15 cellular contexts compared by ENCODE assay signal in the genomic region with DNA sequence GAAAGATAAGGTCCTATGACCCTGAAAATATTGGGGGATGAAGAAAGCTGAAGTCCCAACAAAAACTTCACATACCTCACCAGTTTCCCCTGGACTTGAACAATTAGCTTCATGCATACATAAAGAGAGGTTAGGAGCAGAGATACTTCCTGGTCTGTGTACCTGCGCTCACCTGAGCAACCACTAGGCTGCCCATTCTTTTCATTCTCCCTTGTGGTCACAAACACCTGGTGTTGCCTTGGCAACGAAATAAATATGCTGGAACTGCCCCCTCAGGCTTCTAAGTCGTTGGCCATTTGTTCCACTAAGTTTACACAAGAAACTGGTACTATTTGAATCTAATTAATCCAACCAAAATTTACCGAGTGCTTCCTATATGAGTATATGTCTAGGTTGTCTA. TPM values are rescaled to one million over a fixed set of nuclear protein-coding genes. Genes with fewer than 3 reads are reported as not detected.
DNase-seq lines count a peak whose midpoint lies in the region; ATAC-seq and TF ChIP-seq lines count a peak whose summit lies in the region.
"Had no signal": no experiment of that assay in that cellular context is flagged by ENCODE, and none has a peak within 500 bp of the region (broad histone marks: within the 10 kb centered on the region; RNA-seq: fewer than 3 reads in every experiment).

No MANE protein-coding gene starts in this region.

- TF ChIP-seq CTCF in H9 (conservative IDR thresholded peaks at IDR 0.05) (peak; percentile 69), colonic mucosa (IDR thresholded peaks at IDR 0.05) (no peak)

- H3K79me2 ChIP-seq in H9 (ENCODE audit: insufficient read depth, low read length), result no peaks in the 10 kb centered on the region

- H3K4me3 Mint-ChIP-seq in H9, result no peak overlapping the region
- H3K4me3 Mint-ChIP-seq in activated naive CD8-positive, alpha-beta T cell treated with anti-CD3 and anti-CD28 coated beads, Interleukin-2, amount 50 U/mL, for 24 hours, result no peak overlapping the region
- H3K4me3 Mint-ChIP-seq: activated naive CD8-positive, alpha-beta T cell treated with anti-CD3 and anti-CD28 coated beads for 36 hours; CD4-positive, alpha-beta memory T cell; naive thymus-derived CD8-positive, alpha-beta T cell had no signal

- H3K4me3 ChIP-seq in colonic mucosa (no peak overlapping the region), neuronal stem cell (ENCODE audit: low read length in 2 of 2) (no peak overlapping the region)
- H3K4me3 ChIP-seq: sigmoid colon had no signal

- H2BK15ac ChIP-seq in H9 (ENCODE audit: low read depth, low read length) (no peak overlapping the region), neuronal stem cell (ENCODE audit: low read length) (no peak overlapping the region)

- H2BK120ac ChIP-seq in H9 (ENCODE audit: low read depth, low read length, poor library complexity, severe bottlenecking) (peak overlapping the region; percentile 99), neuronal stem cell (ENCODE audit: low read depth, low read length) (no peak overlapping the region)

- H3K9ac ChIP-seq in H9 (ENCODE audit: extremely low read depth, insufficient read length, low read length) (no peak overlapping the region), colonic mucosa (ENCODE audit: low read depth in 2 of 2, low read length in 2 of 2) (no peak overlapping the region), neuronal stem cell (ENCODE audit: low read depth, low read length, poor library complexity) (no peak overlapping the region)

- H4K8ac ChIP-seq in H9 (replicated peaks; ENCODE audit: insufficient read length, low read depth, low read length) (no peak overlapping the region), neuronal stem cell (ENCODE audit: low read depth, low read length) (no peak overlapping the region)

- H3K14ac ChIP-seq in H9 (ENCODE audit: insufficient read depth, low read length), result peak overlapping the region; percentile 89; the same call in 1 of the 2 replicates
- no peak overlapping the region for H3K14ac ChIP-seq in neuronal stem cell (ENCODE audit: low read length)

- H3K27me3 Mint-ChIP-seq in H9 (ENCODE audit: low read depth), result peaks cover 76% of the 10 kb centered on the region
- H3K27me3 Mint-ChIP-seq in activated naive CD8-positive, alpha-beta T cell treated with anti-CD3 and anti-CD28 coated beads, Interleukin-2, amount 50 U/mL, for 24 hours, result peaks cover 46% of the 10 kb centered on the region

- no peaks in the 10 kb centered on the region for H3K36me3 Mint-ChIP-seq in H9 (ENCODE audit: insufficient read depth in 1 of 3, low read depth in 3 of 3)
- H3K36me3 Mint-ChIP-seq in activated naive CD8-positive, alpha-beta T cell treated with anti-CD3 and anti-CD28 coated beads, Interleukin-2, amount 50 U/mL, for 24 hours (ENCODE audit: low read depth), result no peaks in the 10 kb centered on the region
- H3K36me3 Mint-ChIP-seq: activated naive CD8-positive, alpha-beta T cell treated with anti-CD3 and anti-CD28 coated beads for 36 hours; CD4-positive, alpha-beta memory T cell; naive thymus-derived CD8-positive, alpha-beta T cell had no signal

- H3K9me3 ChIP-seq in H9 (ENCODE audit: control insufficient read depth, low read depth, low read length) (no peaks in the 10 kb centered on the region), colonic mucosa (no peaks in the 10 kb centered on the region), neuronal stem cell (replicated peaks in 1 of 2; ENCODE audit: control insufficient read depth in 2 of 2, insufficient read depth in 1 of 2, low read depth in 1 of 2, low read length in 2 of 2) (no peaks in the 10 kb centered on the region)
- H3K9me3 ChIP-seq: sigmoid colon had no signal

- peaks cover 8 to 10% of the 10 kb centered on the region in 2 experiments for H3K4me1 Mint-ChIP-seq in H9
- H3K4me1 Mint-ChIP-seq in activated naive CD8-positive, alpha-beta T cell treated with anti-CD3 and anti-CD28 coated beads, Interleukin-2, amount 50 U/mL, for 24 hours, result no peaks in the 10 kb centered on the region
- H3K4me1 Mint-ChIP-seq: activated naive CD8-positive, alpha-beta T cell treated with anti-CD3 and anti-CD28 coated beads for 36 hours; CD4-positive, alpha-beta memory T cell; naive thymus-derived CD8-positive, alpha-beta T cell had no signal

- H3K36me3 ChIP-seq in colonic mucosa (no peaks in the 10 kb centered on the region), neuronal stem cell (replicated peaks in 1 of 2; ENCODE audit: control insufficient read depth in 2 of 2, insufficient read depth in 2 of 2, low read length in 2 of 2) (no peaks in the 10 kb centered on the region)
- H3K36me3 ChIP-seq: sigmoid colon had no signal

- H3K9me3 Mint-ChIP-seq in H9, result no peaks in the 10 kb centered on the region
- no peaks in the 10 kb centered on the region for H3K9me3 Mint-ChIP-seq in activated naive CD8-positive, alpha-beta T cell treated with anti-CD3 and anti-CD28 coated beads, Interleukin-2, amount 50 U/mL, for 24 hours
- H3K9me3 Mint-ChIP-seq: activated naive CD8-positive, alpha-beta T cell treated with anti-CD3 and anti-CD28 coated beads for 36 hours had no signal

- no peak overlapping the region for H4K91ac ChIP-seq in H9 (ENCODE audit: insufficient read length, low read depth, low read length)
- H4K91ac ChIP-seq in neuronal stem cell (ENCODE audit: low read depth, low read length, poor library complexity), result no peak overlapping the region

- H4K5ac ChIP-seq in H9 (ENCODE audit: insufficient read length, low read depth, low read length), result no peak overlapping the region

- peak overlapping the region; percentile 100 for H3T11ph ChIP-seq in H9 (ENCODE audit: low read length)

- H3K4ac ChIP-seq in H9 (ENCODE audit: low read depth, low read length) (peak overlapping the region; percentile 90; the same call in 1 of the 2 replicates), neuronal stem cell (ENCODE audit: low read length) (no peak overlapping the region)

- peak overlapping the region; percentile 100 for H2BK20ac ChIP-seq in H9 (ENCODE audit: low read depth, low read length, poor library complexity, severe bottlenecking)

- H3K4me1 ChIP-seq in H9 (ENCODE audit: insufficient read depth, low read length) (no peaks in the 10 kb centered on the region; the same call in 1 of the 2 replicates), colonic mucosa (no peaks in the 10 kb centered on the region), neuronal stem cell (ENCODE audit: control insufficient read depth in 2 of 2, insufficient read depth in 1 of 2, low read depth in 1 of 2, low read length in 2 of 2) (no peaks in the 10 kb centered on the region)
- H3K4me1 ChIP-seq: sigmoid colon had no signal

- intact Hi-C loops in colonic mucosa (cut with DNase I), result no loop called here

- WGBS in H9 (ENCODE audit: extremely low coverage, insufficient read length, low lambda C conversion rate), result no CpG with 5 or more reads among the region's 4 CpGs
- no CpG with 5 or more reads among the region's 4 CpGs for WGBS in neuronal stem cell (ENCODE audit: extremely low coverage in 2 of 2, insufficient read length in 2 of 2, insufficient replicate concordance in 1 of 2), 2 donors

- H3K56ac ChIP-seq in H9 (ENCODE audit: insufficient read length, low read depth, low read length), result no peak overlapping the region

- DNase-seq in DMS153 (lab: John Stamatoyannopoulos, UW), result peak; percentile 62
- DNase-seq in H9, result peak; percentile 91
- DNase-seq in NCI-H774 (lab: John Stamatoyannopoulos, UW), result peak; percentile 71
- DNase-seq in iPS-NIHi7 (ENCODE audit: extremely low spot score), result peak; percentile 76
- DNase-seq in activated naive CD8-positive, alpha-beta T cell treated with anti-CD3 and anti-CD28 coated beads, Interleukin-2, amount 50 U/mL, for 24 hours, result no peak
- no peak for DNase-seq in colonic mucosa
- DNase-seq in neuronal stem cell (ENCODE audit: low spot score), result no peak
- DNase-seq: activated CD8-positive, alpha-beta memory T cell treated with anti-CD3 and anti-CD28 coated beads, Interleukin-2, amount 50 U/mL, for 4 hours; activated naive CD8-positive, alpha-beta T cell treated with anti-CD3 and anti-CD28 coated beads for 36 hours; CD4-positive, alpha-beta memory T cell; naive thymus-derived CD8-positive, alpha-beta T cell; sigmoid colon had no signal

- H3K79me1 ChIP-seq in H9 (ENCODE audit: insufficient read depth, low read depth, low read length, poor library complexity, severe bottlenecking) (no peaks in the 10 kb centered on the region), neuronal stem cell (ENCODE audit: low read depth, low read length) (no peaks in the 10 kb centered on the region)

- no peak overlapping the region for H2BK5ac ChIP-seq in H9 (ENCODE audit: insufficient read length, low read length)
- no peak overlapping the region for H2BK5ac ChIP-seq in neuronal stem cell (ENCODE audit: low read length)

- H2BK12ac ChIP-seq in H9 (ENCODE audit: insufficient read length, low read depth, low read length) (no peak overlapping the region), neuronal stem cell (ENCODE audit: low read length) (no peak overlapping the region)

- ATAC-seq in activated naive CD8-positive, alpha-beta T cell treated with anti-CD3 and anti-CD28 coated beads, Interleukin-2, amount 50 U/mL, for 24 hours, result no peak

- no peaks in the 10 kb centered on the region for H3K23me2 ChIP-seq in H9 (ENCODE audit: insufficient read length, low read depth, low read length, poor library complexity, severe bottlenecking)

- H2AFZ ChIP-seq in H9 (ENCODE audit: low read length) (no peak overlapping the region), neuronal stem cell (ENCODE audit: low read length) (no peak overlapping the region)

- no peak overlapping the region for H3K4me2 ChIP-seq in H9 (ENCODE audit: insufficient read depth, insufficient read length, low read length)
- H3K4me2 ChIP-seq in neuronal stem cell (ENCODE audit: insufficient read depth, low read length, poor library complexity, severe bottlenecking), result no peak overlapping the region

- H3K27ac Mint-ChIP-seq in H9, result peak overlapping the region in 1 of 3 experiments; percentile 47; a peak in 3 of 7 replicates
- no peak overlapping the region for H3K27ac Mint-ChIP-seq in activated naive CD8-positive, alpha-beta T cell treated with anti-CD3 and anti-CD28 coated beads, Interleukin-2, amount 50 U/mL, for 24 hours
- H3K27ac Mint-ChIP-seq: activated naive CD8-positive, alpha-beta T cell treated with anti-CD3 and anti-CD28 coated beads for 36 hours; CD4-positive, alpha-beta memory T cell; naive thymus-derived CD8-positive, alpha-beta T cell had no signal

- H3K18ac ChIP-seq in H9 (ENCODE audit: insufficient read length, low read depth, low read length) (no peak overlapping the region), neuronal stem cell (ENCODE audit: low read length) (no peak overlapping the region)

- no peaks in the 10 kb centered on the region for H4K20me1 ChIP-seq in H9 (ENCODE audit: control insufficient read depth, insufficient read depth, insufficient read length)

- H3K27ac ChIP-seq in H9 (ENCODE audit: insufficient read length, low read depth, low read length) (no peak overlapping the region), colonic mucosa (no peak overlapping the region), neuronal stem cell (replicated peaks; ENCODE audit: low read length) (no peak overlapping the region)
- H3K27ac ChIP-seq: sigmoid colon had no signal

- H3K23ac ChIP-seq in H9 (ENCODE audit: insufficient read length, low read depth, low read length) (no peak overlapping the region), neuronal stem cell (ENCODE audit: low read depth, low read length, poor library complexity) (no peak overlapping the region)

- H3K27me3 ChIP-seq in H9 (ENCODE audit: insufficient read depth, low read length) (peaks cover 8% of the 10 kb centered on the region; the same call in 1 of the 2 replicates), colonic mucosa (no peaks in the 10 kb centered on the region), neuronal stem cell (ENCODE audit: control insufficient read depth in 3 of 3, insufficient read depth in 3 of 3, low read depth in 1 of 3, low read length in 3 of 3) (peaks cover 0 to 62% (median 5%) of the 10 kb centered on the region in 3 experiments)

- no peak overlapping the region for H2AK5ac ChIP-seq in H9 (ENCODE audit: insufficient read length, low read length)
- no peak overlapping the region for H2AK5ac ChIP-seq in neuronal stem cell (ENCODE audit: low read depth, low read length)

RNA-seq across cellular contexts. Expression of a gene that starts 18.1 kb away (rescaled TPM):
- total RNA-seq in H9 (2021), result not detected in 2 replicates
- not detected for total RNA-seq in colonic mucosa
- polyA plus RNA-seq in neuronal stem cell (2013, experiment 1 of 2), result 0.13 TPM
- polyA plus RNA-seq in neuronal stem cell (2013, experiment 2 of 2), result 0.10 TPM
- total RNA-seq: activated naive CD8-positive, alpha-beta T cell treated with anti-CD3 and anti-CD28 coated beads for 36 hours; CD4-positive, alpha-beta memory T cell; H4; kidney epithelial cell; naive thymus-derived CD8-positive, alpha-beta T cell; RPMI7951; sigmoid colon had no signal
- polyA plus RNA-seq: CD4-positive, alpha-beta memory T cell; naive thymus-derived CD8-positive, alpha-beta T cell; sigmoid colon had no signal

Comparison
In these comparisons a context has a peak if more than half of its experiments do, and no peak if none do; other contexts are left out.
1. DNase-seq: peak in DMS153 (single experiment), H9 (single experiment), NCI-H774 (single experiment) and iPS-NIHi7 (single experiment); none in activated naive CD8-positive, alpha-beta T cell treated with anti-CD3 and anti-CD28 coated beads, Interleukin-2, amount 50 U/mL, for 24 hours (single experiment), colonic mucosa (single experiment) and neuronal stem cell (single experiment).